Comparison of ENCODE assay signal across 19 cellular contexts in genomic region chr19:1665565-1666047, GRCh38. TPM values are rescaled to one million over a fixed set of nuclear protein-coding genes. Genes with fewer than 3 reads are reported as not detected.
DNase-seq lines count a peak whose midpoint lies in the region; ATAC-seq and TF ChIP-seq lines count a peak whose summit lies in the region.
"Had no signal": no experiment of that assay in that cellular context is flagged by ENCODE, and none has a peak within 500 bp of the region (broad histone marks: within the 10 kb centered on the region; RNA-seq: fewer than 3 reads in every experiment).

No MANE protein-coding gene starts in this region.

- peaks cover 53 to 90% (median 81%) of the 10 kb centered on the region in 10 experiments for H3K4me1 ChIP-seq in BLaER1 treated with 17β-estradiol and CSF1 and Interleukin-3, amounts not matched to agents 10 nM and 100 nM
- peaks cover 57% of the 10 kb centered on the region for H3K4me1 ChIP-seq in OCI-LY1 (ENCODE audit: insufficient read depth, low read length, severe bottlenecking)
- H3K4me1 ChIP-seq in uterus: peaks cover 0 to 6% of the 10 kb centered on the region in 2 donors
- H3K4me1 ChIP-seq: colonic mucosa, right lobe of liver had no signal

- peaks cover 0 to 4% (median 0%) of the 10 kb centered on the region in 11 experiments; a peak in 2 of 22 replicates for H4K20me1 ChIP-seq in BLaER1 treated with 17β-estradiol and CSF1 and Interleukin-3, amounts not matched to agents 10 nM and 100 nM
- no peaks in the 10 kb centered on the region for H4K20me1 ChIP-seq in OCI-LY1 (ENCODE audit: insufficient read depth, low read length)

- peaks cover 8% of the 10 kb centered on the region; the same call in 1 of the 2 replicates for H3F3A ChIP-seq in OCI-LY1 (ENCODE audit: insufficient read depth, low read length)

- peak overlapping the region; percentile 13; the same call in 1 of the 2 replicates for H2AFZ ChIP-seq in OCI-LY1 (ENCODE audit: low read length)

- H3K9me3 ChIP-seq in BLaER1 treated with 17β-estradiol and CSF1 and Interleukin-3, amounts not matched to agents 10 nM and 100 nM (replicated peaks in 1 of 11): peaks cover 0 to 6% (median 0%) of the 10 kb centered on the region in 11 experiments; a peak in 1 of 22 replicates
- H3K9me3 ChIP-seq in OCI-LY1 (ENCODE audit: low read length): peaks cover 4% of the 10 kb centered on the region
- no peaks in the 10 kb centered on the region for H3K9me3 ChIP-seq in uterus
- H3K9me3 ChIP-seq: colonic mucosa, neutrophil, right lobe of liver had no signal

- no peaks in the 10 kb centered on the region for H3K36me3 ChIP-seq in BLaER1 treated with 17β-estradiol and CSF1 and Interleukin-3, amounts not matched to agents 10 nM and 100 nM
- H3K36me3 ChIP-seq in OCI-LY1 (ENCODE audit: insufficient read depth, low read length) (peaks cover 7% of the 10 kb centered on the region; the same call in 1 of the 2 replicates), uterus (no peaks in the 10 kb centered on the region)
- H3K36me3 ChIP-seq: colonic mucosa, neutrophil, right lobe of liver had no signal

- H3K27me3 ChIP-seq in BLaER1 treated with 17β-estradiol and CSF1 and Interleukin-3, amounts not matched to agents 10 nM and 100 nM: peaks cover 0 to 19% (median 0%) of the 10 kb centered on the region in 11 experiments; a peak in 6 of 22 replicates
- H3K27me3 ChIP-seq in OCI-LY1 (ENCODE audit: insufficient read depth, low read length) (no peaks in the 10 kb centered on the region), uterus (peaks cover 7 to 27% of the 10 kb centered on the region in 2 donors)
- H3K27me3 ChIP-seq: right lobe of liver had no signal

- no peak overlapping the region for H3K4me3 ChIP-seq in BLaER1 treated with 17β-estradiol and CSF1 and Interleukin-3, amounts not matched to agents 10 nM and 100 nM
- H3K4me3 ChIP-seq in OCI-LY1 (ENCODE audit: low read depth, low read length, poor library complexity, severe bottlenecking) (no peak overlapping the region), uterus (no peak overlapping the region)
- H3K4me3 ChIP-seq: colonic mucosa, right lobe of liver had no signal

- TF ChIP-seq POLR2A in GM18526 (IDR thresholded peaks at IDR 0.05; ENCODE audit: extremely low read depth, insufficient read length) (peak; percentile 14), uterus (IDR thresholded peaks at IDR 0.05) (no peak)

- intact Hi-C loops in posterior vena cava (cut with DNase I) (no loop called here), uterus (cut with DNase I; ENCODE audit: low total_unique reads) (no loop called here)

- peak overlapping the region; percentile 31 to 96 (median 65); a peak in 20 of 22 replicates for H3K4me2 ChIP-seq in BLaER1 treated with 17β-estradiol and CSF1 and Interleukin-3, amounts not matched to agents 10 nM and 100 nM
- peak overlapping the region; percentile 43 for H3K4me2 ChIP-seq in OCI-LY1 (ENCODE audit: low read length)

- no peaks in the 10 kb centered on the region for H3K9me2 ChIP-seq in OCI-LY1 (ENCODE audit: low read depth, low read length)

- no peaks in the 10 kb centered on the region for H3K79me2 ChIP-seq in OCI-LY1 (ENCODE audit: insufficient read depth, low read length)

- peak overlapping the region in 3 of 11 experiments; percentile 16 to 30 (median 20); a peak in 1 of 22 replicates for H3K9ac ChIP-seq in BLaER1 treated with 17β-estradiol and CSF1 and Interleukin-3, amounts not matched to agents 10 nM and 100 nM
- peak overlapping the region; percentile 63 for H3K9ac ChIP-seq in OCI-LY1 (ENCODE audit: low read length)

- 0 out of 22 replicates have a peak overlapping the region, but pooled peaks of 1 of the 11 experiments have one; percentile 4 for H3K27ac ChIP-seq in BLaER1 treated with 17β-estradiol and CSF1 and Interleukin-3, amounts not matched to agents 10 nM and 100 nM
- peak overlapping the region; percentile 98 for H3K27ac ChIP-seq in OCI-LY1 (ENCODE audit: low read depth, low read length, poor library complexity, severe bottlenecking)
- H3K27ac ChIP-seq in uterus: no peak overlapping the region
- H3K27ac ChIP-seq: colonic mucosa, neutrophil, right lobe of liver had no signal

- peak; percentile 9; the same call in 1 of the 2 replicates for TF ChIP-seq CTCF in OCI-LY1 (IDR thresholded peaks at IDR 0.05; ENCODE audit: low read length)
- no peak for TF ChIP-seq CTCF in uterus (IDR thresholded peaks at IDR 0.05)

- peak; percentile 24 for ATAC-seq in esophagus mucosa
- ATAC-seq: left cardiac atrium had no signal

- no peak for DNase-seq in CD1c-positive myeloid dendritic cell (ENCODE audit: extremely low spot score)
- DNase-seq in posterior vena cava (ENCODE audit: low spot score): no peak
- no peak for DNase-seq in uterus
- DNase-seq in SHP77 treated with DMSO at 0.1 percent for 48 hours (lab: John Stamatoyannopoulos, UW): no peak
- DNase-seq: activated CD4-positive, alpha-beta T cell treated with anti-CD3 and anti-CD28 coated beads, Interleukin-2, amount 10 ng/mL, durations not matched to agents 24 days and 14 days; activated naive CD4-positive, alpha-beta T cell treated with anti-CD3 and anti-CD28 coated beads, Interleukin-2, amount 50 U/mL, for 16 hours; activated T-cell treated with anti-CD3 and anti-CD28 coated beads for 4 hours; colonic mucosa; COR-L47; EL; foreskin fibroblast; left cardiac atrium; NCI-H1930; right lobe of liver had no signal

RNA-seq across cellular contexts. Expression of gene TCF3, which starts 13.2 kb away (rescaled TPM):
- total RNA-seq in esophagus mucosa (39.5 TPM), posterior vena cava (10 to 100 TPM; 26.2 to 36.4 TPM), uterus (100 to 1,000 TPM in 1 of 4 donors, 10 to 100 TPM in 3; 15.6 to 132 (median 65.7) TPM)
